8 cellular contexts compared by ENCODE assay signal in the genomic region with DNA sequence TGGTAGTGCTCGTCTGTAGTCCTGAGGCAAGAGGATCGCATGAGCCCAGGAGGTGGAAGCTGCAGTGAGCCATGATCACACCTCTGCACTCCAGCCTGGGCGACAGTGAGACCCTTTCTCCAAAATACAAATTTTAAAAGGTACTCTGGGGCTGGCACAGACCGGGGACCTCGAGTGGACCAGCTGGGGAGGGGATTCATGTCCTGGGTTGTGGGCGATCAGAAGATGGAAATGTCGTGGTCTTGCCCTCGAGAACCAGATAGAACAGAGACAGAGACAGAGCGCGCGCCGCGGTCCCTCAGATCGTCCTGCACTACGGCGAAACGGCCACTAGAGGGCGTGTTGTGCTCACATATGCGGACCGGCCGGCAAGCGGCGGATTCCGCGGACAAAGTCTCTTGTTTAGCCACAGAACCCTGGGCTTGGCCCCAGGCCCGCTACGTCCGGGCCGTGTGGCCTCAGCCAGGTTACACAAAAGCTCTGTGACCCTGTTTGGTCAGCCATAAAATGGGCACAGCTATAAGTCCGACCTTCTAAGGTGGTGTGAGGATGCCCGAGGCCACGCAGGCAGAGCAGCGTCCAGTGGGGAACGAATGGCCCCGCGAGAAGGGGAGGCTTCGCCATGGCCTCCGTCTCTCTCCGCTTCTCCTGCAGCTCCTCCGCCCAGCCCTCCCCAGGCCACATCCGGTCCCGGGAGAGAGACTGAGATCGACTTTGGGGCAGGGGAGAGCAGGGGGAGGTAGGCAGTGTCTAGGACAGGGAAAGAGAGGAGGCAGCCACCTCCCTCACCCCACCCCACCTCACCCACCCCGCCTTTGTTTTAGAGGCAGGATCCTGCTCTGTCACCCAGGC. TPM values are rescaled to one million over a fixed set of nuclear protein-coding genes. Genes with fewer than 3 reads are reported as not detected.
A peak's percentile ranks its signal among the peaks of the same experiment; 100 is the strongest.
DNase-seq lines count a peak whose midpoint lies in the region; ATAC-seq and TF ChIP-seq lines count a peak whose summit lies in the region.

No MANE protein-coding gene starts in this region.

- intact Hi-C loops in CD8-positive, alpha-beta T cell (cut with DNase I, micrococcal nuclease) = loop anchor here (1.0 to 10.0 kb wide), 8 partner anchors 15 to 347 kb away; partner anchors contain the start of genes SBK1 (in 2 of the 2), APOBR (in 1 of the 2) and CLN3 (in 1 of the 2)
- intact Hi-C loops in activated CD4-positive, alpha-beta memory T cell treated with anti-CD3 and anti-CD28 coated beads for 36 hours (cut with micrococcal nuclease) = loop anchor here (1.0 to 2.0 kb wide), 2 partner anchors 13 to 40 kb away; no protein-coding TSS in a partner anchor
- intact Hi-C loops in lower lobe of right lung (cut with DNase I) = no loop called here

- no peaks in the 10 kb centered on the region for H3K27me3 ChIP-seq in CD8-positive, alpha-beta T cell (ENCODE audit: insufficient read depth, low read length)
- H3K27me3 ChIP-seq in duodenal mucosa (ENCODE audit: control insufficient read depth in 1 of 2, insufficient read depth in 2 of 2, low read length in 2 of 2) (peaks cover 0 to 3% of the 10 kb centered on the region in 2 donors), lower lobe of right lung (ENCODE audit: low read depth) (peaks cover 35% of the 10 kb centered on the region)

- H3K4me1 ChIP-seq in CD8-positive, alpha-beta T cell (ENCODE audit: insufficient read depth, low read length) = peaks cover 45% of the 10 kb centered on the region
- H3K4me1 ChIP-seq in duodenal mucosa (ENCODE audit: control insufficient read depth in 1 of 2, insufficient read depth in 2 of 2, low read length in 2 of 2) = peaks cover 4 to 5% of the 10 kb centered on the region in 2 donors
- H3K4me1 ChIP-seq in lower lobe of right lung = peaks cover 11% of the 10 kb centered on the region

- peak overlapping the region; percentile 90 for H3K4me3 ChIP-seq in CD8-positive, alpha-beta T cell (ENCODE audit: low read depth, low read length)
- H3K4me3 ChIP-seq in duodenal mucosa (ENCODE audit: low read depth in 1 of 2, low read length in 2 of 2) (peak overlapping the region; percentile 60), lower lobe of right lung (peak overlapping the region; percentile 47)

- H3K9me3 Mint-ChIP-seq in CD8-positive, alpha-beta T cell = no peaks in the 10 kb centered on the region
- H3K9me3 Mint-ChIP-seq in activated CD4-positive, alpha-beta memory T cell treated with anti-CD3 and anti-CD28 coated beads for 36 hours = no peaks in the 10 kb centered on the region

- peak overlapping the region; percentile 57 for H3K27ac ChIP-seq in CD8-positive, alpha-beta T cell (ENCODE audit: low read depth, low read length)
- H3K27ac ChIP-seq in duodenal mucosa (ENCODE audit: low read depth, low read length) (no peak overlapping the region), lower lobe of right lung (no peak overlapping the region)

- peak overlapping the region; percentile 81 for H3K4me3 Mint-ChIP-seq in CD8-positive, alpha-beta T cell
- peak overlapping the region; percentile 57 for H3K4me3 Mint-ChIP-seq in activated CD4-positive, alpha-beta memory T cell treated with anti-CD3 and anti-CD28 coated beads for 36 hours

- POLR2A ChIA-PET in CD8-positive, alpha-beta T cell (lab: Charles Lee) = interaction anchor here (0.9 to 3.9 kb wide), 21 partner anchors 10 to 277 kb away, joined by 3 to 53 read pairs (median 5); partner anchors contain the start of genes SBK1 and XPO6
- POLR2A ChIA-PET in activated CD4-positive, alpha-beta memory T cell treated with anti-CD3 and anti-CD28 coated beads for 36 hours (lab: Charles Lee) = no interaction called here

- no peaks in the 10 kb centered on the region for H3K9me3 ChIP-seq in CD8-positive, alpha-beta T cell (ENCODE audit: low read length)
- H3K9me3 ChIP-seq in duodenal mucosa (ENCODE audit: control insufficient read depth in 1 of 2, low read length in 2 of 2) (no peaks in the 10 kb centered on the region), lower lobe of right lung (no peaks in the 10 kb centered on the region)

- H3K4me1 Mint-ChIP-seq in CD8-positive, alpha-beta T cell (ENCODE audit: low read depth) = peaks cover 40% of the 10 kb centered on the region
- peaks cover 25% of the 10 kb centered on the region for H3K4me1 Mint-ChIP-seq in activated CD4-positive, alpha-beta memory T cell treated with anti-CD3 and anti-CD28 coated beads for 36 hours (ENCODE audit: low read depth)

- peak; percentile 95 for TF ChIP-seq CTCF in CD8-positive, alpha-beta T cell (IDR thresholded peaks at IDR 0.05)
- TF ChIP-seq CTCF in lower lobe of right lung (IDR thresholded peaks at IDR 0.05) = peak; percentile 99

- CTCF ChIA-PET in CD8-positive, alpha-beta T cell (lab: Charles Lee) = interaction anchor here (0.8 to 16.5 kb wide), 30 partner anchors 8 to 305 kb away, joined by 3 to 431 read pairs (median 6); partner anchors contain the start of gene SBK1
- CTCF ChIA-PET in activated CD4-positive, alpha-beta memory T cell treated with anti-CD3 and anti-CD28 coated beads for 36 hours (lab: Charles Lee) = interaction anchor here (0.6 to 10.1 kb wide), 21 partner anchors 8 to 278 kb away, joined by 3 to 251 read pairs (median 4); partner anchors contain the start of gene SBK1

- no peaks in the 10 kb centered on the region for H3K27me3 Mint-ChIP-seq in CD8-positive, alpha-beta T cell (ENCODE audit: low read depth)
- H3K27me3 Mint-ChIP-seq in activated CD4-positive, alpha-beta memory T cell treated with anti-CD3 and anti-CD28 coated beads for 36 hours = peaks cover 6% of the 10 kb centered on the region

- no peaks in the 10 kb centered on the region for H3K36me3 ChIP-seq in CD8-positive, alpha-beta T cell (ENCODE audit: insufficient read depth, low read length)
- H3K36me3 ChIP-seq in duodenal mucosa (ENCODE audit: control insufficient read depth in 1 of 2, insufficient read depth in 2 of 2, low read length in 2 of 2) (no peaks in the 10 kb centered on the region), lower lobe of right lung (no peaks in the 10 kb centered on the region)

- peak overlapping the region in 1 of 2 donors; percentile 65 for H3K9ac ChIP-seq in duodenal mucosa (ENCODE audit: low read depth in 1 of 2, low read length in 2 of 2)

- peak overlapping the region; percentile 95 for H3K27ac Mint-ChIP-seq in CD8-positive, alpha-beta T cell
- H3K27ac Mint-ChIP-seq in activated CD4-positive, alpha-beta memory T cell treated with anti-CD3 and anti-CD28 coated beads for 36 hours = no peak overlapping the region

- peak; percentile 72 to 95 (median 86) for DNase-seq in CD8-positive, alpha-beta T cell
- DNase-seq in NCI-H748 (lab: John Stamatoyannopoulos, UW; ENCODE audit: unreplicated experiment) = peak; percentile 81
- peak; percentile 89 for DNase-seq in activated CD4-positive, alpha-beta memory T cell treated with anti-CD3 and anti-CD28 coated beads for 36 hours
- peak; percentile 92 for DNase-seq in lower lobe of right lung
- peak; percentile 74 to 83 for DNase-seq in stimulated activated CD4-positive, alpha-beta T cell treated with anti-CD3 and anti-CD28 coated beads, Interleukin-4, amount 100 ng/mL, for 4 hours

- H3K36me3 Mint-ChIP-seq in CD8-positive, alpha-beta T cell = no peaks in the 10 kb centered on the region
- no peaks in the 10 kb centered on the region for H3K36me3 Mint-ChIP-seq in activated CD4-positive, alpha-beta memory T cell treated with anti-CD3 and anti-CD28 coated beads for 36 hours

- ATAC-seq in CD8-positive, alpha-beta T cell = peak; percentile 80
- peak; percentile 63 for ATAC-seq in HG03097 (IDR thresholded peaks at IDR 0.05; ENCODE audit: low FRiP score, unreplicated experiment)
- ATAC-seq in lower lobe of right lung = peak; percentile 95 to 96
- ATAC-seq in GM18873 (IDR thresholded peaks at IDR 0.05; ENCODE audit: low FRiP score, unreplicated experiment) = no peak

RNA-seq across cellular contexts. Expression of gene SBK1, which starts 14.6 kb away (rescaled TPM):
- total RNA-seq in CD8-positive, alpha-beta T cell = 10 to 100 TPM; 16.5 to 17.1 TPM
- total RNA-seq in activated CD4-positive, alpha-beta memory T cell treated with anti-CD3 and anti-CD28 coated beads for 36 hours = 1 to 10 TPM; 2.9 to 3.8 TPM
- 2.4 TPM for total RNA-seq in lower lobe of right lung
